ENCODE assay signal across 8 cellular contexts in genomic region chr5:50710838-50711237, GRCh38. TPM values are rescaled to one million over a fixed set of nuclear protein-coding genes. Genes with fewer than 3 reads are reported as not detected.
DNase-seq lines count a peak whose midpoint lies in the region; ATAC-seq and TF ChIP-seq lines count a peak whose summit lies in the region.

No MANE protein-coding gene starts in this region.

- CTCF ChIA-PET in mammary epithelial cell (lab: Charles Lee; ENCODE audit: low non-redundant PET) (no interaction called here), A673 (lab: Charles Lee) (no interaction called here)

- no peaks in the 10 kb centered on the region for H3K27me3 ChIP-seq in mammary epithelial cell (ENCODE audit: insufficient read depth, low read length)
- no peaks in the 10 kb centered on the region for H3K27me3 ChIP-seq in A673 (replicated peaks; ENCODE audit: insufficient read depth, low read depth, low read length, poor library complexity)

- no peaks in the 10 kb centered on the region for H3K36me3 ChIP-seq in mammary epithelial cell (ENCODE audit: insufficient read depth, low read length)
- no peaks in the 10 kb centered on the region for H3K36me3 ChIP-seq in A673 (ENCODE audit: insufficient read depth, low read length, poor library complexity, severe bottlenecking)

- DNase-seq in mammary epithelial cell (no peak), globus pallidus (ENCODE audit: low spot score) (no peak), GM19238 (ENCODE audit: insufficient read length, low spot score) (no peak), A673 (ENCODE audit: low spot score) (no peak)

- H3K4me1 ChIP-seq in mammary epithelial cell (ENCODE audit: insufficient read depth, low read length) (no peaks in the 10 kb centered on the region), A673 (ENCODE audit: insufficient read depth, low read length, poor library complexity, severe bottlenecking) (no peaks in the 10 kb centered on the region)

- no peak overlapping the region for H2AFZ ChIP-seq in mammary epithelial cell (ENCODE audit: low read depth, low read length)

- peak overlapping the region; percentile 15 for H3K4me2 ChIP-seq in mammary epithelial cell (ENCODE audit: insufficient read depth, low read depth, low read length)

- TF ChIP-seq CTCF in 22Rv1 (IDR thresholded peaks at IDR 0.05) (no peak), mammary epithelial cell (conservative IDR thresholded peaks at IDR 0.05 in 1 of 2, IDR thresholded peaks at IDR 0.05 in 1 of 2; ENCODE audit: extremely low read depth in 1 of 2, insufficient read depth in 1 of 2, low read depth in 1 of 2, low read length in 2 of 2) (no peak), A673 (conservative IDR thresholded peaks at IDR 0.05; ENCODE audit: low read depth, low read length) (no peak)

- no TSS peak for BruUV-seq in mammary epithelial cell (replicated peaks; lab: Mats Ljungman, UMichigan)
- BruUV-seq in A673 (replicated peaks; lab: Mats Ljungman, UMichigan) = no TSS peak

- in situ Hi-C loops in mammary epithelial cell (cut with MboI; ENCODE audit: low sequenced_read_pairs in 2 of 2) = no loop called here

- peak; percentile 3 for ATAC-seq in GM19025 (IDR thresholded peaks at IDR 0.05; ENCODE audit: low read depth, unreplicated experiment)
- ATAC-seq in HG03139 (IDR thresholded peaks at IDR 0.05; ENCODE audit: unreplicated experiment) = peak; percentile 19
- no peak for ATAC-seq in HG03442 (IDR thresholded peaks at IDR 0.05; ENCODE audit: unreplicated experiment)

- H3K27ac ChIP-seq in 22Rv1 (peak overlapping the region; percentile 7; the same call in 1 of the 2 replicates), mammary epithelial cell (ENCODE audit: insufficient read depth, low read depth, low read length) (no peak overlapping the region), A673 (ENCODE audit: low read depth, low read length, poor library complexity, severe bottlenecking) (no peak overlapping the region)

- no peaks in the 10 kb centered on the region for H3K9me3 ChIP-seq in mammary epithelial cell (replicated peaks; ENCODE audit: insufficient read depth, low read length)
- no peaks in the 10 kb centered on the region for H3K9me3 ChIP-seq in A673 (ENCODE audit: low read depth, low read length, poor library complexity, severe bottlenecking)

- POLR2A ChIA-PET in A673 (lab: Charles Lee; ENCODE audit: low non-redundant PET) = no interaction called here

- WGBS in mammary epithelial cell (ENCODE audit: low coverage, missing lambda C conversion rate) = 38% methylated on average over 2 of the region's 2 CpGs

- H3K4me3 ChIP-seq in mammary epithelial cell (replicated peaks in 1 of 3; ENCODE audit: insufficient read depth in 1 of 3, low read depth in 2 of 3, low read length in 3 of 3) (no peak overlapping the region), A673 (ENCODE audit: low read depth, low read length, poor library complexity, severe bottlenecking) (no peak overlapping the region)

- H3K9ac ChIP-seq in mammary epithelial cell (ENCODE audit: insufficient read depth, low read length) = no peak overlapping the region

- dilution Hi-C loops in mammary epithelial cell (cut with HindIII; ENCODE audit: low sequenced_read_pairs) = no loop called here

- H3K79me2 ChIP-seq in mammary epithelial cell (ENCODE audit: insufficient read depth, low read length) = peaks cover 55% of the 10 kb centered on the region

- intact Hi-C loops in mammary epithelial cell (cut with micrococcal nuclease) (no loop called here), A673 (cut with micrococcal nuclease; ENCODE audit: unreplicated experiment) (no loop called here)

- H4K20me1 ChIP-seq in mammary epithelial cell (ENCODE audit: insufficient read depth, low read length) = no peaks in the 10 kb centered on the region

RNA-seq across cellular contexts. Expression of gene PARP8, which starts 44.4 kb away (rescaled TPM):
- total RNA-seq in mammary epithelial cell (10 to 100 TPM; 24.8 to 29.6 TPM), A673 (2021) (17.7 and 18.0 TPM in 2 replicates)
- polyA plus RNA-seq in mammary epithelial cell = 15.4 TPM
- 32.3 TPM for polyA minus RNA-seq in mammary epithelial cell
